In the genomic region with DNA sequence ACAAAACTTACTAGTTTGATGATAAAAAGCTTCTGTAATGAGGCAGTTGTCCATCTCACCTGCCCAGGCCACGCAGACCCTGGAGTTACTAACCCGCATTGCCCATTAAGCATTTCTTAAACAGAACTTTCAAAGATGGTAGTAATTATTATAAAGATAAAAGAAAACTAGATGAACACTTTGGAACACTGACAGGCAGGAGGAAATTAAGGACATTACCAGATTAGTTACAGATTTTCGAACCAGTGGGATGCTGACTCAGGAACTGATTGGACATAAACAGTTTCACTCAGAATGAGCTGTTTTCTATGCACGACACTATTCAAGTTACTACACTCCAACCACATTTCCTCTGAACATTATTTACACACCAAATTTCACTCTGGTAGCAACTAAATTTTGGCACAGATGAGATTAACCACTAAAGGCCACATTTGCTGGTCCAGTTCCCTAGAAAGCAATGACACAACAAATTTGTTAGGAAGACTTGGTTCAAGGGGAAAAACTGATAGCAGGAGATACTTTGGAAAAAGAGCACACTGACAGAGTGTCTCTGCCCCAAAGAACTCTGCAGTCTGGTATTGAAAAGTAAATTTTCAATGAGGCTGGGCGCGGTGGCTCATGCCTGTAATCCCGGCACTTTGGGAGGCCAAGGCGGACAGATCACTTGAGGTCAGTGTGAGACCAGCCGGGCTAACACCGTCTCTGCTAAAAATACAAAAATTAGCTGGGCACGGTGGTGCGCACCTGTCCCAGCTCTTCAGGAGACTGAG, we compare ENCODE assay signal across 1 cellular context.
TF ChIP-seq lines count a peak whose summit lies in the region.

No MANE protein-coding gene starts in this region.

TF ChIP-seq in HepG2, 621 proteins besides CTCF, POLR2A, EP300 and RAD21 (continued from another document and continues in another):
- TF ChIP-seq, protein P1, sequence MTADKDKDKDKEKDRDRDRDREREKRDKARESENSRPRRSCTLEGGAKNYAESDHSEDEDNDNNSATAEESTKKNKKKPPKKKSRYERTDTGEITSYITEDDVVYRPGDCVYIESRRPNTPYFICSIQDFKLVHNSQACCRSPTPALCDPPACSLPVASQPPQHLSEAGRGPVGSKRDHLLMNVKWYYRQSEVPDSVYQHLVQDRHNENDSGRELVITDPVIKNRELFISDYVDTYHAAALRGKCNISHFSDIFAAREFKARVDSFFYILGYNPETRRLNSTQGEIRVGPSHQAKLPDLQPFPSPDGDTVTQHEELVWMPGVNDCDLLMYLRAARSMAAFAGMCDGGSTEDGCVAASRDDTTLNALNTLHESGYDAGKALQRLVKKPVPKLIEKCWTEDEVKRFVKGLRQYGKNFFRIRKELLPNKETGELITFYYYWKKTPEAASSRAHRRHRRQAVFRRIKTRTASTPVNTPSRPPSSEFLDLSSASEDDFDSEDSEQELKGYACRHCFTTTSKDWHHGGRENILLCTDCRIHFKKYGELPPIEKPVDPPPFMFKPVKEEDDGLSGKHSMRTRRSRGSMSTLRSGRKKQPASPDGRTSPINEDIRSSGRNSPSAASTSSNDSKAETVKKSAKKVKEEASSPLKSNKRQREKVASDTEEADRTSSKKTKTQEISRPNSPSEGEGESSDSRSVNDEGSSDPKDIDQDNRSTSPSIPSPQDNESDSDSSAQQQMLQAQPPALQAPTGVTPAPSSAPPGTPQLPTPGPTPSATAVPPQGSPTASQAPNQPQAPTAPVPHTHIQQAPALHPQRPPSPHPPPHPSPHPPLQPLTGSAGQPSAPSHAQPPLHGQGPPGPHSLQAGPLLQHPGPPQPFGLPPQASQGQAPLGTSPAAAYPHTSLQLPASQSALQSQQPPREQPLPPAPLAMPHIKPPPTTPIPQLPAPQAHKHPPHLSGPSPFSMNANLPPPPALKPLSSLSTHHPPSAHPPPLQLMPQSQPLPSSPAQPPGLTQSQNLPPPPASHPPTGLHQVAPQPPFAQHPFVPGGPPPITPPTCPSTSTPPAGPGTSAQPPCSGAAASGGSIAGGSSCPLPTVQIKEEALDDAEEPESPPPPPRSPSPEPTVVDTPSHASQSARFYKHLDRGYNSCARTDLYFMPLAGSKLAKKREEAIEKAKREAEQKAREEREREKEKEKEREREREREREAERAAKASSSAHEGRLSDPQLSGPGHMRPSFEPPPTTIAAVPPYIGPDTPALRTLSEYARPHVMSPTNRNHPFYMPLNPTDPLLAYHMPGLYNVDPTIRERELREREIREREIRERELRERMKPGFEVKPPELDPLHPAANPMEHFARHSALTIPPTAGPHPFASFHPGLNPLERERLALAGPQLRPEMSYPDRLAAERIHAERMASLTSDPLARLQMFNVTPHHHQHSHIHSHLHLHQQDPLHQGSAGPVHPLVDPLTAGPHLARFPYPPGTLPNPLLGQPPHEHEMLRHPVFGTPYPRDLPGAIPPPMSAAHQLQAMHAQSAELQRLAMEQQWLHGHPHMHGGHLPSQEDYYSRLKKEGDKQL (CRISPR knock-in tag; IDR thresholded peaks at IDR 0.05; ENCODE audit: low read depth) = no peak
- TF ChIP-seq SIN3A (IDR thresholded peaks at IDR 0.05; ENCODE audit: borderline replicate concordance, low read depth, low read length) = 0 out of 2 replicates have a peak, but pooled peaks have one; percentile 34
- no peak for TF ChIP-seq ZNF33B (CRISPR knock-in tag; IDR thresholded peaks at IDR 0.05)
- no peak for TF ChIP-seq RARG (CRISPR knock-in tag; IDR thresholded peaks at IDR 0.05; ENCODE audit: low read depth)
- TF ChIP-seq KDM5A (IDR thresholded peaks at IDR 0.05; ENCODE audit: borderline replicate concordance, low read length) = no peak
- peak; percentile 70 for TF ChIP-seq AGO2 (optimal IDR thresholded peaks at IDR 0.05; ENCODE audit: low read depth, low read length)
- no peak for TF ChIP-seq POGZ (CRISPR knock-in tag; IDR thresholded peaks at IDR 0.05)
- TF ChIP-seq ZSCAN9 (CRISPR knock-in tag; IDR thresholded peaks at IDR 0.05; ENCODE audit: borderline replicate concordance) = no peak
- peak; percentile 61; the same call in 1 of the 2 replicates for TF ChIP-seq ZNF562 (CRISPR knock-in tag; IDR thresholded peaks at IDR 0.05; ENCODE audit: borderline replicate concordance)
- no peak for TF ChIP-seq ZNF556 (CRISPR knock-in tag; IDR thresholded peaks at IDR 0.05; ENCODE audit: borderline replicate concordance)
- peak; percentile 9; the same call in 1 of the 2 replicates for TF ChIP-seq ISL2 (CRISPR knock-in tag; IDR thresholded peaks at IDR 0.05)
- TF ChIP-seq GTF3A (CRISPR knock-in tag; conservative IDR thresholded peaks at IDR 0.05) = no peak
- TF ChIP-seq, protein P2, sequence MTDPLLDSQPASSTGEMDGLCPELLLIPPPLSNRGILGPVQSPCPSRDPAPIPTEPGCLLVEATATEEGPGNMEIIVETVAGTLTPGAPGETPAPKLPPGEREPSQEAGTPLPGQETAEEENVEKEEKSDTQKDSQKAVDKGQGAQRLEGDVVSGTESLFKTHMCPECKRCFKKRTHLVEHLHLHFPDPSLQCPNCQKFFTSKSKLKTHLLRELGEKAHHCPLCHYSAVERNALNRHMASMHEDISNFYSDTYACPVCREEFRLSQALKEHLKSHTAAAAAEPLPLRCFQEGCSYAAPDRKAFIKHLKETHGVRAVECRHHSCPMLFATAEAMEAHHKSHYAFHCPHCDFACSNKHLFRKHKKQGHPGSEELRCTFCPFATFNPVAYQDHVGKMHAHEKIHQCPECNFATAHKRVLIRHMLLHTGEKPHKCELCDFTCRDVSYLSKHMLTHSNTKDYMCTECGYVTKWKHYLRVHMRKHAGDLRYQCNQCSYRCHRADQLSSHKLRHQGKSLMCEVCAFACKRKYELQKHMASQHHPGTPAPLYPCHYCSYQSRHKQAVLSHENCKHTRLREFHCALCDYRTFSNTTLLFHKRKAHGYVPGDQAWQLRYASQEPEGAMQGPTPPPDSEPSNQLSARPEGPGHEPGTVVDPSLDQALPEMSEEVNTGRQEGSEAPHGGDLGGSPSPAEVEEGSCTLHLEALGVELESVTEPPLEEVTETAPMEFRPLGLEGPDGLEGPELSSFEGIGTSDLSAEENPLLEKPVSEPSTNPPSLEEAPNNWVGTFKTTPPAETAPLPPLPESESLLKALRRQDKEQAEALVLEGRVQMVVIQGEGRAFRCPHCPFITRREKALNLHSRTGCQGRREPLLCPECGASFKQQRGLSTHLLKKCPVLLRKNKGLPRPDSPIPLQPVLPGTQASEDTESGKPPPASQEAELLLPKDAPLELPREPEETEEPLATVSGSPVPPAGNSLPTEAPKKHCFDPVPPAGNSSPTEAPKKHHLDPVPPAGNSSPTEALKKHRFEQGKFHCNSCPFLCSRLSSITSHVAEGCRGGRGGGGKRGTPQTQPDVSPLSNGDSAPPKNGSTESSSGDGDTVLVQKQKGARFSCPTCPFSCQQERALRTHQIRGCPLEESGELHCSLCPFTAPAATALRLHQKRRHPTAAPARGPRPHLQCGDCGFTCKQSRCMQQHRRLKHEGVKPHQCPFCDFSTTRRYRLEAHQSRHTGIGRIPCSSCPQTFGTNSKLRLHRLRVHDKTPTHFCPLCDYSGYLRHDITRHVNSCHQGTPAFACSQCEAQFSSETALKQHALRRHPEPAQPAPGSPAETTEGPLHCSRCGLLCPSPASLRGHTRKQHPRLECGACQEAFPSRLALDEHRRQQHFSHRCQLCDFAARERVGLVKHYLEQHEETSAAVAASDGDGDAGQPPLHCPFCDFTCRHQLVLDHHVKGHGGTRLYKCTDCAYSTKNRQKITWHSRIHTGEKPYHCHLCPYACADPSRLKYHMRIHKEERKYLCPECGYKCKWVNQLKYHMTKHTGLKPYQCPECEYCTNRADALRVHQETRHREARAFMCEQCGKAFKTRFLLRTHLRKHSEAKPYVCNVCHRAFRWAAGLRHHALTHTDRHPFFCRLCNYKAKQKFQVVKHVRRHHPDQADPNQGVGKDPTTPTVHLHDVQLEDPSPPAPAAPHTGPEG (CRISPR knock-in tag; IDR thresholded peaks at IDR 0.05) = peak; percentile 73; the same call in 1 of the 2 replicates
- TF ChIP-seq KLF12 (CRISPR knock-in tag; IDR thresholded peaks at IDR 0.05; ENCODE audit: borderline replicate concordance) = peak; percentile 17; the same call in 1 of the 2 replicates
- TF ChIP-seq MEIS2 (CRISPR knock-in tag; IDR thresholded peaks at IDR 0.05) = no peak; the same call in 1 of the 2 replicates
- TF ChIP-seq CHD2 (IDR thresholded peaks at IDR 0.05; ENCODE audit: low read depth, low read length) = no peak; the same call in 1 of the 2 replicates
- TF ChIP-seq ZNF607 (CRISPR knock-in tag; IDR thresholded peaks at IDR 0.05; ENCODE audit: borderline replicate concordance) = 0 out of 2 replicates have a peak, but pooled peaks have one; percentile 51
- no peak for TF ChIP-seq ZNF569 (CRISPR knock-in tag; IDR thresholded peaks at IDR 0.05; ENCODE audit: borderline replicate concordance)
- TF ChIP-seq HNRNPK (IDR thresholded peaks at IDR 0.05; ENCODE audit: low read depth, low read length, poor library complexity, severe bottlenecking) = no peak
- 0 out of 4 replicates have a peak, but pooled peaks of 1 of the 2 experiments have one; percentile 20 for TF ChIP-seq NR2F1 (CRISPR knock-in tag; IDR thresholded peaks at IDR 0.05)
- no peak for TF ChIP-seq STAT5B (CRISPR knock-in tag; IDR thresholded peaks at IDR 0.05)
- no peak for TF ChIP-seq ZNF747 (CRISPR knock-in tag; IDR thresholded peaks at IDR 0.05; ENCODE audit: borderline replicate concordance)
- no peak for TF ChIP-seq MTF2 (CRISPR knock-in tag; IDR thresholded peaks at IDR 0.05; ENCODE audit: borderline replicate concordance)
- TF ChIP-seq, protein P3, sequence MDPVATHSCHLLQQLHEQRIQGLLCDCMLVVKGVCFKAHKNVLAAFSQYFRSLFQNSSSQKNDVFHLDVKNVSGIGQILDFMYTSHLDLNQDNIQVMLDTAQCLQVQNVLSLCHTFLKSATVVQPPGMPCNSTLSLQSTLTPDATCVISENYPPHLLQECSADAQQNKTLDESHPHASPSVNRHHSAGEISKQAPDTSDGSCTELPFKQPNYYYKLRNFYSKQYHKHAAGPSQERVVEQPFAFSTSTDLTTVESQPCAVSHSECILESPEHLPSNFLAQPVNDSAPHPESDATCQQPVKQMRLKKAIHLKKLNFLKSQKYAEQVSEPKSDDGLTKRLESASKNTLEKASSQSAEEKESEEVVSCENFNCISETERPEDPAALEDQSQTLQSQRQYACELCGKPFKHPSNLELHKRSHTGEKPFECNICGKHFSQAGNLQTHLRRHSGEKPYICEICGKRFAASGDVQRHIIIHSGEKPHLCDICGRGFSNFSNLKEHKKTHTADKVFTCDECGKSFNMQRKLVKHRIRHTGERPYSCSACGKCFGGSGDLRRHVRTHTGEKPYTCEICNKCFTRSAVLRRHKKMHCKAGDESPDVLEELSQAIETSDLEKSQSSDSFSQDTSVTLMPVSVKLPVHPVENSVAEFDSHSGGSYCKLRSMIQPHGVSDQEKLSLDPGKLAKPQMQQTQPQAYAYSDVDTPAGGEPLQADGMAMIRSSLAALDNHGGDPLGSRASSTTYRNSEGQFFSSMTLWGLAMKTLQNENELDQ (CRISPR knock-in tag; IDR thresholded peaks at IDR 0.05; ENCODE audit: borderline replicate concordance) = no peak
- no peak for TF ChIP-seq SRF (IDR thresholded peaks at IDR 0.05; ENCODE audit: low read depth, low read length)
- no peak for TF ChIP-seq SOX13 (IDR thresholded peaks at IDR 0.05)
- no peak for TF ChIP-seq SOX13 (CRISPR knock-in tag; conservative IDR thresholded peaks at IDR 0.05 in 1 of 2, IDR thresholded peaks at IDR 0.05 in 1 of 2)
- TF ChIP-seq, protein P4, sequence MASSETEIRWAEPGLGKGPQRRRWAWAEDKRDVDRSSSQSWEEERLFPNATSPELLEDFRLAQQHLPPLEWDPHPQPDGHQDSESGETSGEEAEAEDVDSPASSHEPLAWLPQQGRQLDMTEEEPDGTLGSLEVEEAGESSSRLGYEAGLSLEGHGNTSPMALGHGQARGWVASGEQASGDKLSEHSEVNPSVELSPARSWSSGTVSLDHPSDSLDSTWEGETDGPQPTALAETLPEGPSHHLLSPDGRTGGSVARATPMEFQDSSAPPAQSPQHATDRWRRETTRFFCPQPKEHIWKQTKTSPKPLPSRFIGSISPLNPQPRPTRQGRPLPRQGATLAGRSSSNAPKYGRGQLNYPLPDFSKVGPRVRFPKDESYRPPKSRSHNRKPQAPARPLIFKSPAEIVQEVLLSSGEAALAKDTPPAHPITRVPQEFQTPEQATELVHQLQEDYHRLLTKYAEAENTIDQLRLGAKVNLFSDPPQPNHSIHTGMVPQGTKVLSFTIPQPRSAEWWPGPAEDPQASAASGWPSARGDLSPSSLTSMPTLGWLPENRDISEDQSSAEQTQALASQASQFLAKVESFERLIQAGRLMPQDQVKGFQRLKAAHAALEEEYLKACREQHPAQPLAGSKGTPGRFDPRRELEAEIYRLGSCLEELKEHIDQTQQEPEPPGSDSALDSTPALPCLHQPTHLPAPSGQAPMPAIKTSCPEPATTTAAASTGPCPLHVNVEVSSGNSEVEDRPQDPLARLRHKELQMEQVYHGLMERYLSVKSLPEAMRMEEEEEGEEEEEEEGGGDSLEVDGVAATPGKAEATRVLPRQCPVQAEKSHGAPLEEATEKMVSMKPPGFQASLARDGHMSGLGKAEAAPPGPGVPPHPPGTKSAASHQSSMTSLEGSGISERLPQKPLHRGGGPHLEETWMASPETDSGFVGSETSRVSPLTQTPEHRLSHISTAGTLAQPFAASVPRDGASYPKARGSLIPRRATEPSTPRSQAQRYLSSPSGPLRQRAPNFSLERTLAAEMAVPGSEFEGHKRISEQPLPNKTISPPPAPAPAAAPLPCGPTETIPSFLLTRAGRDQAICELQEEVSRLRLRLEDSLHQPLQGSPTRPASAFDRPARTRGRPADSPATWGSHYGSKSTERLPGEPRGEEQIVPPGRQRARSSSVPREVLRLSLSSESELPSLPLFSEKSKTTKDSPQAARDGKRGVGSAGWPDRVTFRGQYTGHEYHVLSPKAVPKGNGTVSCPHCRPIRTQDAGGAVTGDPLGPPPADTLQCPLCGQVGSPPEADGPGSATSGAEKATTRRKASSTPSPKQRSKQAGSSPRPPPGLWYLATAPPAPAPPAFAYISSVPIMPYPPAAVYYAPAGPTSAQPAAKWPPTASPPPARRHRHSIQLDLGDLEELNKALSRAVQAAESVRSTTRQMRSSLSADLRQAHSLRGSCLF (CRISPR knock-in tag; IDR thresholded peaks at IDR 0.05; ENCODE audit: borderline replicate concordance) = 0 out of 2 replicates have a peak, but pooled peaks have one; percentile 33
- TF ChIP-seq, protein P5, sequence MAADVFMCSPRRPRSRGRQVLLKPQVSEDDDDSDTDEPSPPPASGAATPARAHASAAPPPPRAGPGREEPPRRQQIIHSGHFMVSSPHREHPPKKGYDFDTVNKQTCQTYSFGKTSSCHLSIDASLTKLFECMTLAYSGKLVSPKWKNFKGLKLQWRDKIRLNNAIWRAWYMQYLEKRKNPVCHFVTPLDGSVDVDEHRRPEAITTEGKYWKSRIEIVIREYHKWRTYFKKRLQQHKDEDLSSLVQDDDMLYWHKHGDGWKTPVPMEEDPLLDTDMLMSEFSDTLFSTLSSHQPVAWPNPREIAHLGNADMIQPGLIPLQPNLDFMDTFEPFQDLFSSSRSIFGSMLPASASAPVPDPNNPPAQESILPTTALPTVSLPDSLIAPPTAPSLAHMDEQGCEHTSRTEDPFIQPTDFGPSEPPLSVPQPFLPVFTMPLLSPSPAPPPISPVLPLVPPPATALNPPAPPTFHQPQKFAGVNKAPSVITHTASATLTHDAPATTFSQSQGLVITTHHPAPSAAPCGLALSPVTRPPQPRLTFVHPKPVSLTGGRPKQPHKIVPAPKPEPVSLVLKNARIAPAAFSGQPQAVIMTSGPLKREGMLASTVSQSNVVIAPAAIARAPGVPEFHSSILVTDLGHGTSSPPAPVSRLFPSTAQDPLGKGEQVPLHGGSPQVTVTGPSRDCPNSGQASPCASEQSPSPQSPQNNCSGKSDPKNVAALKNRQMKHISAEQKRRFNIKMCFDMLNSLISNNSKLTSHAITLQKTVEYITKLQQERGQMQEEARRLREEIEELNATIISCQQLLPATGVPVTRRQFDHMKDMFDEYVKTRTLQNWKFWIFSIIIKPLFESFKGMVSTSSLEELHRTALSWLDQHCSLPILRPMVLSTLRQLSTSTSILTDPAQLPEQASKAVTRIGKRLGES (CRISPR knock-in tag; IDR thresholded peaks at IDR 0.05; ENCODE audit: borderline replicate concordance) = no peak
- no peak for TF ChIP-seq KDM3A (CRISPR knock-in tag; IDR thresholded peaks at IDR 0.05; ENCODE audit: low read depth)
- TF ChIP-seq PAX8 (CRISPR knock-in tag; IDR thresholded peaks at IDR 0.05; ENCODE audit: borderline replicate concordance) = no peak
